ENCODE assay signal across 9 cellular contexts in genomic region chr4:39353149-39353477, GRCh38. TPM values are rescaled to one million over a fixed set of nuclear protein-coding genes. Genes with fewer than 3 reads are reported as not detected.
DNase-seq lines count a peak whose midpoint lies in the region; ATAC-seq, FAIRE-seq and TF ChIP-seq lines count a peak whose summit lies in the region.
"Not testable (repeated sequence)": the region's sequence is repeated elsewhere in the genome, so short reads cannot be mapped to it uniquely, and the experiment has no call there.
"Had no signal": no experiment of that assay in that cellular context is flagged by ENCODE, and none has a peak within 500 bp of the region (broad histone marks: within the 10 kb centered on the region; RNA-seq: fewer than 3 reads in every experiment).

No MANE protein-coding gene starts in this region.

- peak overlapping the region; percentile 12; the same call in 1 of the 2 replicates for H3K4me3 ChIP-seq in GM12864 (ENCODE audit: low read depth, low read length)
- H3K4me3 ChIP-seq in Loucy (ENCODE audit: low read length, poor library complexity, severe bottlenecking) = peak overlapping the region; percentile 74
- H3K4me3 ChIP-seq in right atrium auricular region = peak overlapping the region; percentile 13 to 29
- peak overlapping the region in 1 of 4 donors; percentile 28 for H3K4me3 ChIP-seq in pancreas
- H3K4me3 ChIP-seq in thyroid gland (replicated peaks in 1 of 3) = not testable (repeated sequence)

- H3K9me3 Mint-ChIP-seq in activated CD4-positive, alpha-beta memory T cell treated with anti-CD3 and anti-CD28 coated beads, Interleukin-2, amount 10 ng/mL, durations not matched to agents 7 days and 5 days; MCF 10A (ENCODE audit: unreplicated experiment): not testable (repeated sequence)

- not testable (repeated sequence) for H3F3A ChIP-seq in Loucy (ENCODE audit: low read depth)

- FAIRE-seq in pancreas (lab: Jason Lieb, UNC) = not testable (repeated sequence)

- H3K36me3 ChIP-seq in Loucy (ENCODE audit: insufficient read depth, low read length) (peaks cover 35% of the 10 kb centered on the region), right atrium auricular region (peaks cover 19% of the 10 kb centered on the region)
- not testable (repeated sequence) for H3K36me3 ChIP-seq in pancreas, thyroid gland

- H3K9me3 ChIP-seq in Loucy (ENCODE audit: insufficient read depth, low read depth, low read length); right atrium auricular region; pancreas; thyroid gland: not testable (repeated sequence)

- WGBS in pancreas, 2 donors = 73 to 75% methylated on average over 6 of the region's 6 CpGs
- WGBS in thyroid gland, 2 donors = 53 to 77% methylated on average over 6 of the region's 6 CpGs

- DNase-seq in GM12864 (ENCODE audit: low read depth); MCF 10A (ENCODE audit: unreplicated experiment); right atrium auricular region (ENCODE audit: low spot score); pancreas; thyroid gland: not testable (repeated sequence)
- DNase-seq in activated CD4-positive, alpha-beta memory T cell treated with anti-CD3 and anti-CD28 coated beads, Interleukin-2, amount 10 ng/mL, durations not matched to agents 7 days and 5 days = peak; percentile 41

- POLR2A ChIA-PET in activated CD4-positive, alpha-beta memory T cell treated with anti-CD3 and anti-CD28 coated beads, Interleukin-2, amount 10 ng/mL, durations not matched to agents 7 days and 5 days (lab: Charles Lee) = interaction anchor here (0.6 to 7.5 kb wide), 10 partner anchors 12 to 1461 kb away, joined by 3 to 155 read pairs (median 4); partner anchors contain the start of genes LIAS, RFC1, RPL9 and WDR19
- POLR2A ChIA-PET in MCF 10A (lab: Yijun Ruan, JAX) = interaction anchor here (0.7 to 9.0 kb wide), 10 partner anchors 8 to 464 kb away, joined by 3 to 105 read pairs (median 4); partner anchors contain the start of genes RFC1 and RPL9

- peaks cover 43% of the 10 kb centered on the region for H3K36me3 Mint-ChIP-seq in activated CD4-positive, alpha-beta memory T cell treated with anti-CD3 and anti-CD28 coated beads, Interleukin-2, amount 10 ng/mL, durations not matched to agents 7 days and 5 days (ENCODE audit: low read depth)
- peaks cover 24% of the 10 kb centered on the region for H3K36me3 Mint-ChIP-seq in MCF 10A (ENCODE audit: insufficient read depth, unreplicated experiment)

- H3K27me3 ChIP-seq in Loucy (ENCODE audit: insufficient read depth, low read length, poor library complexity, severe bottlenecking); right atrium auricular region; pancreas; thyroid gland: not testable (repeated sequence)

- H3K27me3 Mint-ChIP-seq in activated CD4-positive, alpha-beta memory T cell treated with anti-CD3 and anti-CD28 coated beads, Interleukin-2, amount 10 ng/mL, durations not matched to agents 7 days and 5 days; MCF 10A (ENCODE audit: insufficient read depth, unreplicated experiment): not testable (repeated sequence)

- H2AFZ ChIP-seq in Loucy (ENCODE audit: low read length) = not testable (repeated sequence)

- peaks cover 64% of the 10 kb centered on the region for H3K4me1 Mint-ChIP-seq in activated CD4-positive, alpha-beta memory T cell treated with anti-CD3 and anti-CD28 coated beads, Interleukin-2, amount 10 ng/mL, durations not matched to agents 7 days and 5 days
- H3K4me1 Mint-ChIP-seq in MCF 10A (ENCODE audit: insufficient read depth, unreplicated experiment) = peaks cover 29% of the 10 kb centered on the region

- H3K79me2 ChIP-seq in Loucy (ENCODE audit: insufficient read depth, low read length) = peaks cover 94% of the 10 kb centered on the region

- H3K9me2 ChIP-seq in Loucy (replicated peaks; ENCODE audit: low read depth, low read length) = not testable (repeated sequence)

- H3K4me3 Mint-ChIP-seq in activated CD4-positive, alpha-beta memory T cell treated with anti-CD3 and anti-CD28 coated beads, Interleukin-2, amount 10 ng/mL, durations not matched to agents 7 days and 5 days = peak overlapping the region; percentile 76
- peak overlapping the region; percentile 78 for H3K4me3 Mint-ChIP-seq in MCF 10A (ENCODE audit: unreplicated experiment)

- H3K4me2 ChIP-seq in Loucy (ENCODE audit: low read depth, low read length, poor library complexity, severe bottlenecking) = peak overlapping the region; percentile 91

- intact Hi-C loops in MCF 10A (cut with micrococcal nuclease); pancreas (cut with DNase I); thyroid gland (cut with DNase I): not testable (repeated sequence)

- not testable (repeated sequence) for TF ChIP-seq CTCF in GM12864 (IDR thresholded peaks at IDR 0.05; ENCODE audit: low read depth, low read length, missing control alignments); Loucy (conservative IDR thresholded peaks at IDR 0.05; ENCODE audit: low read length); MCF 10A (IDR thresholded peaks at IDR 0.05; ENCODE audit: unreplicated experiment); right atrium auricular region (IDR thresholded peaks at IDR 0.05); pancreas (IDR thresholded peaks at IDR 0.05); thyroid gland (IDR thresholded peaks at IDR 0.05)

- not testable (repeated sequence) for H3K9ac ChIP-seq in Loucy (ENCODE audit: low read depth, low read length, poor library complexity, severe bottlenecking)

- H3K27ac Mint-ChIP-seq in activated CD4-positive, alpha-beta memory T cell treated with anti-CD3 and anti-CD28 coated beads, Interleukin-2, amount 10 ng/mL, durations not matched to agents 7 days and 5 days = peak overlapping the region; percentile 98
- H3K27ac Mint-ChIP-seq in MCF 10A (ENCODE audit: low read depth, unreplicated experiment) = peak overlapping the region; percentile 99

- peaks cover 39% of the 10 kb centered on the region for H4K20me1 ChIP-seq in Loucy (ENCODE audit: insufficient read depth, low read length, poor library complexity, severe bottlenecking)

- peak; percentile 12 for ATAC-seq in HG02588 (IDR thresholded peaks at IDR 0.05; ENCODE audit: unreplicated experiment)
- ATAC-seq in pancreas = peak in 3 of 4 donors; percentile 13 to 35 (median 28)

- BruUV-seq in MCF 10A (replicated peaks; lab: Mats Ljungman, UMichigan) = not testable (repeated sequence)

- peaks cover 26% of the 10 kb centered on the region for H3K4me1 ChIP-seq in Loucy (ENCODE audit: insufficient read depth, low read length, poor library complexity, severe bottlenecking)
- H3K4me1 ChIP-seq in right atrium auricular region = peaks cover 0 to 24% of the 10 kb centered on the region in 2 donors
- H3K4me1 ChIP-seq in pancreas = peaks cover 0 to 30% (median 27%) of the 10 kb centered on the region in 3 donors
- peaks cover 3 to 28% of the 10 kb centered on the region in 2 donors for H3K4me1 ChIP-seq in thyroid gland

- TF ChIP-seq POLR2A in thyroid gland (IDR thresholded peaks at IDR 0.05) = not testable (repeated sequence)

- CTCF ChIA-PET in activated CD4-positive, alpha-beta memory T cell treated with anti-CD3 and anti-CD28 coated beads, Interleukin-2, amount 10 ng/mL, durations not matched to agents 7 days and 5 days (lab: Charles Lee) = interaction anchor here (1.2 to 3.8 kb wide), 2 partner anchors 13 to 625 kb away, joined by 3 to 27 read pairs; partner anchors contain the start of gene RFC1
- CTCF ChIA-PET in MCF 10A (lab: Yijun Ruan, JAX) = interaction anchor here (0.6 kb wide), 1 partner anchor 494 kb away, joined by 4 read pairs; no protein-coding TSS in a partner anchor

- H3K27ac ChIP-seq in right atrium auricular region (peak overlapping the region; percentile 50 to 75), pancreas (peak overlapping the region in 2 of 4 donors; percentile 70 to 92), thyroid gland (peak overlapping the region; percentile 44 to 66 (median 64))

RNA-seq across cellular contexts. Expression of gene RFC1, which starts 13.0 kb away (rescaled TPM):
- total RNA-seq in activated CD4-positive, alpha-beta memory T cell treated with anti-CD3 and anti-CD28 coated beads, Interleukin-2, amount 10 ng/mL, durations not matched to agents 7 days and 5 days = 10 to 100 TPM; 72.2 to 72.6 TPM
- 84.7 and 99.5 TPM in 2 replicates for total RNA-seq in MCF 10A (2022)
- total RNA-seq in right atrium auricular region = 10 to 100 TPM; 16.4 to 30.4 TPM
- 10 to 100 TPM; 31.4 to 53.1 (median 40.6) TPM for total RNA-seq in pancreas
- 10 to 100 TPM in 1 of 2 donors, 1 to 10 TPM in 1; 9.1 to 14.6 TPM for polyA plus RNA-seq in pancreas
- total RNA-seq in thyroid gland = 10 to 100 TPM; 38.0 to 65.2 (median 46.0) TPM

RNA-seq across cellular contexts. Expression of gene KLB, which starts 53.6 kb away (rescaled TPM):
- total RNA-seq in activated CD4-positive, alpha-beta memory T cell treated with anti-CD3 and anti-CD28 coated beads, Interleukin-2, amount 10 ng/mL, durations not matched to agents 7 days and 5 days = not detected
- not detected in 2 replicates for total RNA-seq in MCF 10A (2022)
- under 1 TPM; 0.11 to 0.47 TPM for total RNA-seq in right atrium auricular region
- 1 to 10 TPM; 1.2 to 4.6 (median 2.7) TPM for total RNA-seq in pancreas
- polyA plus RNA-seq in pancreas = 1 to 10 TPM in 1 of 2 donors, under 1 TPM in 1; 0.94 to 1.1 TPM
- under 1 TPM in 2 of 4 donors, not detected in 2; 0.20 to 0.27 TPM for total RNA-seq in thyroid gland
- total RNA-seq: H7 had no signal
